In genomic region chr15:63530235-63530634, GRCh38 we compare ENCODE assay signal across 19 cellular contexts. TPM values are rescaled to one million over a fixed set of nuclear protein-coding genes. Genes with fewer than 3 reads are reported as not detected.
DNase-seq lines count a peak whose midpoint lies in the region; ATAC-seq and TF ChIP-seq lines count a peak whose summit lies in the region.
"Had no signal": no experiment of that assay in that cellular context is flagged by ENCODE, and none has a peak within 500 bp of the region (broad histone marks: within the 10 kb centered on the region; RNA-seq: fewer than 3 reads in every experiment).

No MANE protein-coding gene starts in this region.

- no peak overlapping the region for H3K27ac ChIP-seq in H9 (ENCODE audit: insufficient read length, low read depth, low read length)
- H3K27ac ChIP-seq: C4-2B, KMS-11, thoracic aorta had no signal

- H3K14ac ChIP-seq in H9 (ENCODE audit: insufficient read depth, low read length): no peak overlapping the region

- no peaks in the 10 kb centered on the region for H4K20me1 ChIP-seq in H9 (ENCODE audit: control insufficient read depth, insufficient read depth, insufficient read length)

- no CpG with 5 or more reads among the region's 7 CpGs for WGBS in H9 (ENCODE audit: extremely low coverage, insufficient read length, low lambda C conversion rate)

- no peak overlapping the region for H3K9ac ChIP-seq in H9 (ENCODE audit: extremely low read depth, insufficient read length, low read length)
- H3K9ac ChIP-seq: KMS-11 had no signal

- no peak overlapping the region for H4K8ac ChIP-seq in H9 (replicated peaks; ENCODE audit: insufficient read length, low read depth, low read length)

- H2BK120ac ChIP-seq in H9 (ENCODE audit: low read depth, low read length, poor library complexity, severe bottlenecking): no peak overlapping the region

- H3T11ph ChIP-seq in H9 (ENCODE audit: low read length): no peak overlapping the region

- H3K27me3 Mint-ChIP-seq in H9 (ENCODE audit: low read depth): no peaks in the 10 kb centered on the region
- H3K27me3 Mint-ChIP-seq in activated naive CD8-positive, alpha-beta T cell: no peaks in the 10 kb centered on the region

- no peak overlapping the region for H2BK20ac ChIP-seq in H9 (ENCODE audit: low read depth, low read length, poor library complexity, severe bottlenecking)

- H2AK5ac ChIP-seq in H9 (ENCODE audit: insufficient read length, low read length): no peak overlapping the region

- H3K23me2 ChIP-seq in H9 (ENCODE audit: insufficient read length, low read depth, low read length, poor library complexity, severe bottlenecking): no peaks in the 10 kb centered on the region

- no peak overlapping the region for H3K56ac ChIP-seq in H9 (ENCODE audit: insufficient read length, low read depth, low read length)

- no peak overlapping the region for H4K91ac ChIP-seq in H9 (ENCODE audit: insufficient read length, low read depth, low read length)

- no peak overlapping the region for H3K18ac ChIP-seq in H9 (ENCODE audit: insufficient read length, low read depth, low read length)

- no peak overlapping the region for H3K4me3 Mint-ChIP-seq in H9
- no peak overlapping the region for H3K4me3 Mint-ChIP-seq in activated naive CD8-positive, alpha-beta T cell

- H3K9me3 ChIP-seq in H9 (ENCODE audit: control insufficient read depth, low read depth, low read length): no peaks in the 10 kb centered on the region
- H3K9me3 ChIP-seq: thoracic aorta had no signal

- no peak for TF ChIP-seq CTCF in H9 (conservative IDR thresholded peaks at IDR 0.05)

- H3K79me2 ChIP-seq in H9 (ENCODE audit: insufficient read depth, low read length): 0 out of 2 replicates have a peak, but pooled peaks cover 3% of the 10 kb centered on the region

- DNase-seq in activated CD4-positive, alpha-beta T cell treated with anti-CD3 and anti-CD28 coated beads for 48 hours: peak; percentile 42
- DNase-seq in activated CD4-positive, alpha-beta T cell treated with anti-CD3 and anti-CD28 coated beads for 1 hour: no peak
- no peak for DNase-seq in H9
- peak; percentile 16 for DNase-seq in stimulated activated CD4-positive, alpha-beta T cell treated with anti-CD3 and anti-CD28 coated beads, Interleukin-2, amount 100 ng/mL, for 4 hours (ENCODE audit: low read depth)
- DNase-seq in anterior cingulate cortex (lab: John Stamatoyannopoulos, UW): no peak
- DNase-seq: DMS53; head of caudate nucleus; left ventricle myocardium superior; NCI-H2081; NCI-H446 treated with DMSO at 0.1 percent for 48 hours; posterior cingulate gyrus; stimulated activated CD8-positive, alpha-beta memory T cell treated with anti-CD3 and anti-CD28 coated beads, Interleukin-4, amount 100 ng/mL, for 48 hours; T1000 had no signal

- no peak overlapping the region for H4K5ac ChIP-seq in H9 (ENCODE audit: insufficient read length, low read depth, low read length)

- H2AFZ ChIP-seq in H9 (ENCODE audit: low read length): no peak overlapping the region

- H2BK15ac ChIP-seq in H9 (ENCODE audit: low read depth, low read length): no peak overlapping the region

- H3K4me1 ChIP-seq in H9 (ENCODE audit: insufficient read depth, low read length): peaks cover 4% of the 10 kb centered on the region

- peaks cover 4% of the 10 kb centered on the region for H3K79me1 ChIP-seq in H9 (ENCODE audit: insufficient read depth, low read depth, low read length, poor library complexity, severe bottlenecking)

- H3K36me3 Mint-ChIP-seq in H9 (ENCODE audit: insufficient read depth in 1 of 3, low read depth in 3 of 3): no peaks in the 10 kb centered on the region
- peaks cover 3% of the 10 kb centered on the region for H3K36me3 Mint-ChIP-seq in activated naive CD8-positive, alpha-beta T cell

- no peak overlapping the region for H2BK5ac ChIP-seq in H9 (ENCODE audit: insufficient read length, low read length)

- no peak overlapping the region for H3K23ac ChIP-seq in H9 (ENCODE audit: insufficient read length, low read depth, low read length)

- no peak for ATAC-seq in GM21390 (IDR thresholded peaks at IDR 0.05; ENCODE audit: unreplicated experiment)
- no peak for ATAC-seq in HG02678 (IDR thresholded peaks at IDR 0.05; ENCODE audit: unreplicated experiment)
- ATAC-seq: left ventricle myocardium superior had no signal

- H3K27ac Mint-ChIP-seq in H9: peak overlapping the region in 2 of 3 experiments; percentile 27 to 54; a peak in 3 of 7 replicates
- H3K27ac Mint-ChIP-seq in activated naive CD8-positive, alpha-beta T cell: peak overlapping the region; percentile 81

- no peak overlapping the region for H3K4me2 ChIP-seq in H9 (ENCODE audit: insufficient read depth, insufficient read length, low read length)
- H3K4me2 ChIP-seq: KMS-11 had no signal

- no peaks in the 10 kb centered on the region for H3K27me3 ChIP-seq in H9 (ENCODE audit: insufficient read depth, low read length)

- no peak overlapping the region for H3K4ac ChIP-seq in H9 (ENCODE audit: low read depth, low read length)

- H3K9me3 Mint-ChIP-seq in H9: no peaks in the 10 kb centered on the region
- no peaks in the 10 kb centered on the region for H3K9me3 Mint-ChIP-seq in activated naive CD8-positive, alpha-beta T cell (ENCODE audit: low read depth)

- H2BK12ac ChIP-seq in H9 (ENCODE audit: insufficient read length, low read depth, low read length): no peak overlapping the region

- peaks cover 33 to 37% of the 10 kb centered on the region in 2 experiments for H3K4me1 Mint-ChIP-seq in H9
- peaks cover 94% of the 10 kb centered on the region for H3K4me1 Mint-ChIP-seq in activated naive CD8-positive, alpha-beta T cell (ENCODE audit: low read depth)

RNA-seq across cellular contexts. Expression of gene USP3, which starts 25.8 kb away (rescaled TPM):
- total RNA-seq in H9 (2021): 12.0 and 14.2 TPM in 2 replicates

Comparison
In these comparisons a context has a peak if more than half of its experiments do, and no peak if none do; other contexts are left out.
1. DNase-seq: peak in activated CD4-positive, alpha-beta T cell treated with anti-CD3 and anti-CD28 coated beads for 48 hours (single experiment) and stimulated activated CD4-positive, alpha-beta T cell treated with anti-CD3 and anti-CD28 coated beads, Interleukin-2, amount 100 ng/mL, for 4 hours (single experiment); none in activated CD4-positive, alpha-beta T cell treated with anti-CD3 and anti-CD28 coated beads for 1 hour (single experiment), H9 (single experiment) and anterior cingulate cortex (0 of 58).